15 cellular contexts compared by ENCODE assay signal in genomic region chrX:49991718-49992117, GRCh38.
DNase-seq lines count a peak whose midpoint lies in the region; ATAC-seq and TF ChIP-seq lines count a peak whose summit lies in the region.
"Had no signal": no experiment of that assay in that cellular context is flagged by ENCODE, and none has a peak within 500 bp of the region (broad histone marks: within the 10 kb centered on the region; RNA-seq: fewer than 3 reads in every experiment).

No MANE protein-coding gene starts in this region.

- no peaks in the 10 kb centered on the region for H3K4me1 ChIP-seq in OCI-LY7 (ENCODE audit: insufficient read depth, low read length, poor library complexity, severe bottlenecking)
- H3K4me1 ChIP-seq: BE2C had no signal

- CTCF ChIA-PET in OCI-LY7 (lab: Charles Lee; ENCODE audit: unreplicated experiment) = no interaction called here

- H3K9me3 ChIP-seq in OCI-LY7 (ENCODE audit: low read length) = no peaks in the 10 kb centered on the region
- H3K9me3 ChIP-seq: A549, BE2C had no signal

- intact Hi-C loops in left colon (cut with DNase I, micrococcal nuclease) = no loop called here
- intact Hi-C loops in OCI-LY7 (cut with micrococcal nuclease; ENCODE audit: unreplicated experiment) = no loop called here

- no peak overlapping the region for H2AFZ ChIP-seq in OCI-LY7 (ENCODE audit: low read length)

- no peak overlapping the region for H3K27ac ChIP-seq in OCI-LY7 (ENCODE audit: low read depth, low read length, poor library complexity, severe bottlenecking)
- H3K27ac ChIP-seq: A549, C4-2B had no signal

- no peaks in the 10 kb centered on the region for H3K9me2 ChIP-seq in OCI-LY7 (ENCODE audit: insufficient read depth, low read length)

- no peak overlapping the region for H3K4me3 ChIP-seq in OCI-LY7 (ENCODE audit: low read depth, low read length, poor library complexity, severe bottlenecking)
- H3K4me3 ChIP-seq: A549 had no signal

- in situ Hi-C loops in GM13977 (cut with MboI; ENCODE audit: low pct_unique_long_range_greater_than_20kb, low sequenced_read_pairs, unreplicated experiment) = no loop called here

- BruUV-seq in OCI-LY7 (replicated peaks; lab: Mats Ljungman, UMichigan) = no TSS peak

- no peaks in the 10 kb centered on the region for H3K36me3 ChIP-seq in OCI-LY7 (ENCODE audit: insufficient read depth, low read length)
- H3K36me3 ChIP-seq: BE2C had no signal

- ATAC-seq in left colon (peak; percentile 74), HG03159 (IDR thresholded peaks at IDR 0.05; ENCODE audit: unreplicated experiment) (no peak)
- ATAC-seq: A549 had no signal

- POLR2A ChIA-PET in OCI-LY7 (lab: Charles Lee) = no interaction called here

- no peak overlapping the region for H3K4me2 ChIP-seq in OCI-LY7 (ENCODE audit: low read length)
- H3K4me2 ChIP-seq: A549 had no signal

- DNase-seq in DMS 273 treated with DMSO at 0.1 percent for 48 hours (lab: John Stamatoyannopoulos, UW) (peak; percentile 28), NCI-H1694 (lab: John Stamatoyannopoulos, UW) (peak; percentile 30), NCI-H446 treated with DMSO at 0.1 percent for 48 hours (lab: John Stamatoyannopoulos, UW) (peak; percentile 33), left colon (no peak), GM13977 (ENCODE audit: low spot score) (no peak), OCI-LY7 (ENCODE audit: low spot score) (no peak)
- DNase-seq: BE2C; CD4-positive, alpha-beta memory T cell; DND-41; GDM1; HCEC 1CT; IMR-90 had no signal

- no peaks in the 10 kb centered on the region for H3K79me2 ChIP-seq in OCI-LY7 (ENCODE audit: insufficient read depth, low read depth, low read length)

- no peak for TF ChIP-seq CTCF in GM13977 (IDR thresholded peaks at IDR 0.05; ENCODE audit: extremely low read depth, insufficient read depth, missing control alignments)
- no peak for TF ChIP-seq CTCF in OCI-LY7 (conservative IDR thresholded peaks at IDR 0.05; ENCODE audit: low read length)

- H4K20me1 ChIP-seq in OCI-LY7 (ENCODE audit: insufficient read depth, low read length) = no peaks in the 10 kb centered on the region

Comparison
In these comparisons a context has a peak if more than half of its experiments do, and no peak if none do; other contexts are left out.
1. DNase-seq: peak in DMS 273 treated with DMSO at 0.1 percent for 48 hours (single experiment), NCI-H1694 (single experiment) and NCI-H446 treated with DMSO at 0.1 percent for 48 hours (single experiment); none in left colon (0 of 2), GM13977 (single experiment) and OCI-LY7 (single experiment).